Comparison of ENCODE assay signal across 21 cellular contexts in genomic region chr14:103348154-103348553, GRCh38.
"Had no signal": no experiment of that assay in that cellular context is flagged by ENCODE, and none has a peak within 500 bp of the region (broad histone marks: within the 10 kb centered on the region; RNA-seq: fewer than 3 reads in every experiment).

No MANE protein-coding gene starts in this region.

- H3K27ac ChIP-seq: left lung, neural progenitor cell, thyroid gland had no signal

- H3K27me3 Mint-ChIP-seq: activated naive CD8-positive, alpha-beta T cell; progenitor cell of endocrine pancreas; stimulated activated naive CD8-positive, alpha-beta T cell treated with anti-CD3 and anti-CD28 coated beads, Interleukin-15, Interleukin-2, amounts not matched to agents 100 ng/mL and 50 ng/mL, for 24 hours had no signal

- H3K27ac Mint-ChIP-seq: activated T-helper 2 cell treated with anti-CD3 and anti-CD28 coated beads, Interferon-gamma antibody, Interleukin-2, Interleukin-4, amounts not matched to agents 10 μg/mL and 5 μg/mL and 100 μg/mL, durations not matched to agents 14 hours and 24 hours and 36 hours; neural progenitor cell; progenitor cell of endocrine pancreas; stimulated activated naive CD8-positive, alpha-beta T cell treated with anti-CD3 and anti-CD28 coated beads, Interleukin-15, Interleukin-2, amounts not matched to agents 100 ng/mL and 50 ng/mL, for 24 hours had no signal

- H3K27me3 ChIP-seq: left lung, neural progenitor cell, thyroid gland had no signal

- H3K4me3 ChIP-seq: left lung, lung, neural progenitor cell, thyroid gland had no signal

- H3K4me1 ChIP-seq: left lung, neural progenitor cell, thyroid gland had no signal

- H2AFZ ChIP-seq: neural progenitor cell had no signal

- H3K4me3 Mint-ChIP-seq: activated naive CD8-positive, alpha-beta T cell; naive thymus-derived CD4-positive, alpha-beta T cell; neural progenitor cell; stimulated activated naive CD8-positive, alpha-beta T cell treated with anti-CD3 and anti-CD28 coated beads, Interleukin-15, Interleukin-2, amounts not matched to agents 100 ng/mL and 50 ng/mL, for 24 hours had no signal

- ATAC-seq: left lung; naive thymus-derived CD4-positive, alpha-beta T cell had no signal

- H3K36me3 Mint-ChIP-seq: activated naive CD8-positive, alpha-beta T cell had no signal

- H3K9me3 Mint-ChIP-seq: activated T-helper 2 cell treated with anti-CD3 and anti-CD28 coated beads, Interferon-gamma antibody, Interleukin-2, Interleukin-4, amounts not matched to agents 10 μg/mL and 5 μg/mL and 100 μg/mL, durations not matched to agents 14 hours and 24 hours and 36 hours; neural progenitor cell; stimulated activated naive CD8-positive, alpha-beta T cell treated with anti-CD3 and anti-CD28 coated beads, Interleukin-15, Interleukin-2, amounts not matched to agents 100 ng/mL and 50 ng/mL, for 24 hours had no signal

- H3K9ac ChIP-seq: neural progenitor cell had no signal

- DNase-seq: activated CD4-positive, alpha-beta T cell treated with anti-CD3 and anti-CD28 coated beads for 1 hour; activated naive CD4-positive, alpha-beta T cell; activated T-cell treated with anti-CD3 and anti-CD28 coated beads, Interleukin-2, amount 50 U/mL, for 1 hour; cerebellar nuclear complex; cortex of kidney; foreskin melanocyte; left lung; naive thymus-derived CD4-positive, alpha-beta T cell; retina; stimulated activated CD4-positive, alpha-beta T cell treated with anti-CD3 and anti-CD28 coated beads, Interleukin-12 subunit alpha, Interleukin-12 subunit beta, amount 100 ng/mL, for 4 hours; stimulated activated CD4-positive, alpha-beta T cell treated with anti-CD3 and anti-CD28 coated beads, Interleukin-4, amount 100 ng/mL, for 4 hours; substantia nigra; T-helper 1 cell; T-helper 9 cell; thyroid gland had no signal

- H3K9me3 ChIP-seq: left lung, thyroid gland had no signal

- H3K4me2 ChIP-seq: neural progenitor cell had no signal
